ENCODE assay signal across 8 cellular contexts in genomic region chr12:6195665-6196535, GRCh38. TPM values are rescaled to one million over a fixed set of nuclear protein-coding genes. Genes with fewer than 3 reads are reported as not detected.
DNase-seq lines count a peak whose midpoint lies in the region; ATAC-seq lines count a peak whose summit lies in the region.

No MANE protein-coding gene starts in this region.

- in situ Hi-C loops in Caki2 (cut with HindIII; ENCODE audit: low pct_unique_long_range_greater_than_20kb, low sequenced_read_pairs), result no loop called here

- DNase-seq in Caki2 (ENCODE audit: low read depth) (peak; percentile 90), NCI-H82 (lab: John Stamatoyannopoulos, UW) (peak; percentile 92), epithelial cell of prostate (ENCODE audit: low read depth, low spot score) (no peak)
- peak; percentile 54 for DNase-seq in activated CD8-positive, alpha-beta memory T cell treated with anti-CD3 and anti-CD28 coated beads, Interleukin-2, amount 50 U/mL, for 24 hours (ENCODE audit: extremely low read depth)
- DNase-seq in stimulated activated CD8-positive, alpha-beta memory T cell treated with anti-CD3 and anti-CD28 coated beads, Interleukin-4, amount 100 ng/mL, for 4 hours (ENCODE audit: low read depth in 2 of 2, low spot score in 1 of 2), result peak; percentile 45 to 68

- no peak overlapping the region for H3K4me3 ChIP-seq in muscle layer of colon (ENCODE audit: low read depth in 1 of 2, low read length in 2 of 2)

- H3K9ac ChIP-seq in muscle layer of colon (ENCODE audit: low read length), result peak overlapping the region; percentile 14

- ATAC-seq in HG02759 (IDR thresholded peaks at IDR 0.05; ENCODE audit: unreplicated experiment) (peak; percentile 52), GM19455 (IDR thresholded peaks at IDR 0.05; ENCODE audit: unreplicated experiment) (no peak)

- H3K9me3 ChIP-seq in muscle layer of colon (ENCODE audit: low read length), result no peaks in the 10 kb centered on the region

- H3K4me1 ChIP-seq in muscle layer of colon (ENCODE audit: insufficient read depth, low read length), result peaks cover 24% of the 10 kb centered on the region

- H3K27me3 ChIP-seq in muscle layer of colon (ENCODE audit: control insufficient read depth in 1 of 2, insufficient read depth in 2 of 2, low read length in 2 of 2), result no peaks in the 10 kb centered on the region

- H3K27ac ChIP-seq in epithelial cell of prostate (peak overlapping the region; percentile 65), muscle layer of colon (ENCODE audit: low read depth, low read length) (peak overlapping the region; percentile 48)

- no peaks in the 10 kb centered on the region for H3K36me3 ChIP-seq in muscle layer of colon (ENCODE audit: insufficient read depth, low read length)

RNA-seq across cellular contexts. Expression of gene CD9, which starts 4.3 kb away (rescaled TPM):
- total RNA-seq in Caki2 (2014; rRNA removed; shearing (Covaris generic); ENCODE audit: low replicate concordance), result 64.2 and 70.8 TPM in 2 replicates
